ENCODE assay signal across 24 cellular contexts in the genomic region with DNA sequence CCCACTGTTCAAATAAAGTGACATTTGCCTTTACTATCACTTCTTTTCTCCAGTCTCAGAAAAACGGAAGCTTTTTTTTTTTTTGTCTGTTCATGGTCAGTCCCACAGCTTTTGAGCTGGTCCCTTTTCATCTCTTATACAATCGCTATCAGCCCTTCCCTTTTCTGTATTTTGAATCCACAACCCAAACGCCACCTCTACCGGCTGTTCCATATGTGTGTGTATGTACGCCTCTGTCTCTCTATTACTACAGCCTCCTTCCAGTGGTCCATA.
DNase-seq lines count a peak whose midpoint lies in the region; ATAC-seq and TF ChIP-seq lines count a peak whose summit lies in the region.
"Had no signal": no experiment of that assay in that cellular context is flagged by ENCODE, and none has a peak within 500 bp of the region (broad histone marks: within the 10 kb centered on the region; RNA-seq: fewer than 3 reads in every experiment).

No MANE protein-coding gene starts in this region.

- H3K9me2 ChIP-seq in SK-N-SH = no peaks in the 10 kb centered on the region

- no peak for TF ChIP-seq RAD21 in SK-N-SH (IDR thresholded peaks at IDR 0.05; ENCODE audit: low read length)

- intact Hi-C loops in ovary (cut with DNase I) = no loop called here

- H4K20me1 ChIP-seq in OCI-LY3 (ENCODE audit: insufficient read depth, low read length) = no peaks in the 10 kb centered on the region
- no peaks in the 10 kb centered on the region for H4K20me1 ChIP-seq in SK-N-SH (ENCODE audit: insufficient read depth)

- H3K9ac ChIP-seq in OCI-LY3 (ENCODE audit: low read length) = no peak overlapping the region
- H3K9ac ChIP-seq in SK-N-SH = no peak overlapping the region

- CTCF ChIA-PET in SK-N-SH (lab: Yijun Ruan, JAX) = no interaction called here

- TF ChIP-seq POLR2A in ovary (IDR thresholded peaks at IDR 0.05) = no peak

- H3K27me3 ChIP-seq in ACC112 (ENCODE audit: insufficient read depth, low read length) = no peaks in the 10 kb centered on the region
- no peaks in the 10 kb centered on the region for H3K27me3 ChIP-seq in OCI-LY3 (ENCODE audit: low read depth, low read length)
- no peaks in the 10 kb centered on the region for H3K27me3 ChIP-seq in ovary
- no peaks in the 10 kb centered on the region for H3K27me3 ChIP-seq in SK-N-SH (ENCODE audit: insufficient read depth)
- H3K27me3 ChIP-seq: heart left ventricle, upper lobe of left lung had no signal

- H3K36me3 ChIP-seq in ACC112 (ENCODE audit: insufficient read depth, low read length) (no peaks in the 10 kb centered on the region), OCI-LY3 (replicated peaks; ENCODE audit: low read depth, low read length) (no peaks in the 10 kb centered on the region), ovary (no peaks in the 10 kb centered on the region), SK-N-SH (replicated peaks in 1 of 2; ENCODE audit: control insufficient read depth in 1 of 2, insufficient read depth in 2 of 2, low read length in 1 of 2) (no peaks in the 10 kb centered on the region)
- H3K36me3 ChIP-seq: heart left ventricle, upper lobe of left lung had no signal

- H3K4me2 ChIP-seq in OCI-LY3 (ENCODE audit: low read length) (peak overlapping the region; percentile 53), SK-N-SH (no peak overlapping the region; the same call in 1 of the 2 replicates)

- H3K27ac ChIP-seq in ACC112 (ENCODE audit: low read depth, low read length) (no peak overlapping the region), OCI-LY3 (ENCODE audit: low read length) (peak overlapping the region; percentile 54), ovary (no peak overlapping the region), SK-N-SH (ENCODE audit: low read depth in 2 of 2, low read length in 1 of 2) (no peak overlapping the region; a peak in 1 of 4 replicates)
- H3K27ac ChIP-seq: RWPE1 had no signal

- POLR2A ChIA-PET in SK-N-SH (lab: Yijun Ruan, JAX) = no interaction called here

- TF ChIP-seq CTCF in OCI-LY3 (IDR thresholded peaks at IDR 0.05; ENCODE audit: low read depth, low read length) = no peak
- TF ChIP-seq CTCF in ovary (IDR thresholded peaks at IDR 0.05) = no peak
- TF ChIP-seq CTCF in SK-N-SH (IDR thresholded peaks at IDR 0.05) = no peak

- H3K4me1 ChIP-seq in ACC112 (ENCODE audit: control insufficient read depth, insufficient read depth, low read length, unreplicated experiment) (peaks cover 10% of the 10 kb centered on the region), OCI-LY3 (ENCODE audit: low read length) (peaks cover 17% of the 10 kb centered on the region), ovary (ENCODE audit: insufficient read depth) (no peaks in the 10 kb centered on the region), SK-N-SH (ENCODE audit: control insufficient read depth in 1 of 2, insufficient read depth in 2 of 2, low read depth in 1 of 2, low read length in 1 of 2) (no peaks in the 10 kb centered on the region)
- H3K4me1 ChIP-seq: Caco-2, upper lobe of left lung had no signal

- H3K9me3 ChIP-seq in OCI-LY3 (ENCODE audit: insufficient read depth, low read length) (no peaks in the 10 kb centered on the region), ovary (no peaks in the 10 kb centered on the region), SK-N-SH (no peaks in the 10 kb centered on the region)
- H3K9me3 ChIP-seq: Caco-2, upper lobe of left lung had no signal

- H3K4me3 ChIP-seq in ACC112 (ENCODE audit: low read depth, low read length) = no peak overlapping the region
- peak overlapping the region; percentile 24 for H3K4me3 ChIP-seq in OCI-LY3 (ENCODE audit: low read length)
- H3K4me3 ChIP-seq in ovary = no peak overlapping the region
- H3K4me3 ChIP-seq in SK-N-SH (ENCODE audit: low read depth in 2 of 2, low read length in 1 of 2) = no peak overlapping the region
- H3K4me3 ChIP-seq: heart left ventricle, upper lobe of left lung had no signal

- TF ChIP-seq EP300 in ovary (IDR thresholded peaks at IDR 0.05) (no peak), SK-N-SH (IDR thresholded peaks at IDR 0.05; ENCODE audit: borderline replicate concordance in 1 of 2, low read depth in 1 of 2, low read length in 1 of 2) (no peak)

- WGBS in ovary, 3 donors = 72 to 74% (median 73%) methylated on average over 5 of the region's 5 CpGs
- WGBS in SK-N-SH (ENCODE audit: low lambda C conversion rate) = 59% methylated on average over 4 of the region's 5 CpGs

- H3F3A ChIP-seq in SK-N-SH (replicated peaks; ENCODE audit: insufficient read depth) = no peaks in the 10 kb centered on the region

- DNase-seq in globus pallidus (ENCODE audit: low spot score) = peak; percentile 4
- no peak for DNase-seq in ovary
- no peak for DNase-seq in COR-L47 (lab: John Stamatoyannopoulos, UW)
- no peak for DNase-seq in SK-N-SH
- DNase-seq in NCI-H2171 (lab: John Stamatoyannopoulos, UW) = no peak
- DNase-seq: activated CD4-positive, alpha-beta T cell treated with anti-CD3 and anti-CD28 coated beads for 1 hour; activated CD8-positive, alpha-beta T cell treated with anti-CD3 and anti-CD28 coated beads, Interleukin-2, amount 10 ng/mL, durations not matched to agents 7 days and 5 days; activated effector memory CD4-positive, alpha-beta T cell treated with anti-CD3 and anti-CD28 coated beads, Interleukin-2, amount 50 U/mL, for 16 hours; activated naive CD8-positive, alpha-beta T cell treated with anti-CD3 and anti-CD28 coated beads, Interleukin-2, amount 10 ng/mL, durations not matched to agents 7 days and 5 days; Caco-2; effector CD4-positive, alpha-beta T cell; heart left ventricle; NCI-H1048; NCI-H187; NCI-H526 treated with DMSO at 0.1 percent for 48 hours; nucleus accumbens; SW 1271; T1000; upper lobe of left lung had no signal

- H3K79me2 ChIP-seq in ACC112 (ENCODE audit: control insufficient read depth, insufficient read depth, low read length, unreplicated experiment) (no peaks in the 10 kb centered on the region), OCI-LY3 (ENCODE audit: low read length) (no peaks in the 10 kb centered on the region), SK-N-SH (ENCODE audit: insufficient read depth) (no peaks in the 10 kb centered on the region)

- H2AFZ ChIP-seq in ACC112 (ENCODE audit: low read length, unreplicated experiment) (peak overlapping the region; percentile 26), OCI-LY3 (ENCODE audit: low read depth, low read length) (peak overlapping the region; percentile 62), SK-N-SH (ENCODE audit: low read depth) (no peak overlapping the region)

- ATAC-seq in HG02610 (IDR thresholded peaks at IDR 0.05; ENCODE audit: unreplicated experiment) = peak; percentile 8
- ATAC-seq: activated CD8-positive, alpha-beta T cell treated with anti-CD3 and anti-CD28 coated beads, Interleukin-2, amount 10 ng/mL, durations not matched to agents 7 days and 5 days; HCT116; heart left ventricle had no signal

TF ChIP-seq in SK-N-SH, 30 proteins besides CTCF, POLR2A, EP300 and RAD21:
- TF ChIP-seq FOSL2 (IDR thresholded peaks at IDR 0.05; ENCODE audit: borderline replicate concordance, low read depth) (no peak), EZH2phosphoT487 (IDR thresholded peaks at IDR 0.05; ENCODE audit: borderline replicate concordance, low read depth) (no peak), TAF1 (IDR thresholded peaks at IDR 0.05; ENCODE audit: borderline replicate concordance, low read depth, low read length) (no peak), RFX5 (IDR thresholded peaks at IDR 0.05; ENCODE audit: low read length) (no peak)
- TF ChIP-seq, protein P1, sequence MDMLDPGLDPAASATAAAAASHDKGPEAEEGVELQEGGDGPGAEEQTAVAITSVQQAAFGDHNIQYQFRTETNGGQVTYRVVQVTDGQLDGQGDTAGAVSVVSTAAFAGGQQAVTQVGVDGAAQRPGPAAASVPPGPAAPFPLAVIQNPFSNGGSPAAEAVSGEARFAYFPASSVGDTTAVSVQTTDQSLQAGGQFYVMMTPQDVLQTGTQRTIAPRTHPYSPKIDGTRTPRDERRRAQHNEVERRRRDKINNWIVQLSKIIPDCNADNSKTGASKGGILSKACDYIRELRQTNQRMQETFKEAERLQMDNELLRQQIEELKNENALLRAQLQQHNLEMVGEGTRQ (IDR thresholded peaks at IDR 0.05; ENCODE audit: borderline replicate concordance, low read depth, low read length) = no peak
- TF ChIP-seq, protein P2, sequence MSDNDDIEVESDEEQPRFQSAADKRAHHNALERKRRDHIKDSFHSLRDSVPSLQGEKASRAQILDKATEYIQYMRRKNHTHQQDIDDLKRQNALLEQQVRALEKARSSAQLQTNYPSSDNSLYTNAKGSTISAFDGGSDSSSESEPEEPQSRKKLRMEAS (IDR thresholded peaks at IDR 0.05; ENCODE audit: low read depth) = no peak
- TF ChIP-seq, protein P3, sequence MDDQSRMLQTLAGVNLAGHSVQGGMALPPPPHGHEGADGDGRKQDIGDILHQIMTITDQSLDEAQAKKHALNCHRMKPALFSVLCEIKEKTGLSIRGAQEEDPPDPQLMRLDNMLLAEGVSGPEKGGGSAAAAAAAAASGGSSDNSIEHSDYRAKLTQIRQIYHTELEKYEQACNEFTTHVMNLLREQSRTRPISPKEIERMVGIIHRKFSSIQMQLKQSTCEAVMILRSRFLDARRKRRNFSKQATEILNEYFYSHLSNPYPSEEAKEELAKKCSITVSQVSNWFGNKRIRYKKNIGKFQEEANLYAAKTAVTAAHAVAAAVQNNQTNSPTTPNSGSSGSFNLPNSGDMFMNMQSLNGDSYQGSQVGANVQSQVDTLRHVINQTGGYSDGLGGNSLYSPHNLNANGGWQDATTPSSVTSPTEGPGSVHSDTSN (IDR thresholded peaks at IDR 0.05) = no peak
